3 cellular contexts compared by ENCODE assay signal in genomic region chr2:74497777-74498499, GRCh38.
A peak's percentile ranks its signal among the peaks of the same experiment; 100 is the strongest.
TF ChIP-seq lines count a peak whose summit lies in the region.

No MANE protein-coding gene starts in this region.

TF ChIP-seq in A549, 52 proteins besides CTCF, POLR2A, EP300 and RAD21:
- TF ChIP-seq JUN (IDR thresholded peaks at IDR 0.05) (peak in 1 of 2 experiments; percentile 35; a peak in 1 of 5 replicates), KDM5A (IDR thresholded peaks at IDR 0.05) (no peak), CBX8 (IDR thresholded peaks at IDR 0.05) (no peak), HOXB13 (CRISPR knock-in tag; IDR thresholded peaks at IDR 0.05; ENCODE audit: low read depth) (no peak), ZSCAN20 (CRISPR knock-in tag; IDR thresholded peaks at IDR 0.05) (no peak), KDM1A (IDR thresholded peaks at IDR 0.05; ENCODE audit: low read depth) (no peak), MYC (IDR thresholded peaks at IDR 0.05; ENCODE audit: borderline replicate concordance, low read length) (no peak), TFCP2L1 (CRISPR knock-in tag; IDR thresholded peaks at IDR 0.05) (no peak)
- TF ChIP-seq, protein P1, sequence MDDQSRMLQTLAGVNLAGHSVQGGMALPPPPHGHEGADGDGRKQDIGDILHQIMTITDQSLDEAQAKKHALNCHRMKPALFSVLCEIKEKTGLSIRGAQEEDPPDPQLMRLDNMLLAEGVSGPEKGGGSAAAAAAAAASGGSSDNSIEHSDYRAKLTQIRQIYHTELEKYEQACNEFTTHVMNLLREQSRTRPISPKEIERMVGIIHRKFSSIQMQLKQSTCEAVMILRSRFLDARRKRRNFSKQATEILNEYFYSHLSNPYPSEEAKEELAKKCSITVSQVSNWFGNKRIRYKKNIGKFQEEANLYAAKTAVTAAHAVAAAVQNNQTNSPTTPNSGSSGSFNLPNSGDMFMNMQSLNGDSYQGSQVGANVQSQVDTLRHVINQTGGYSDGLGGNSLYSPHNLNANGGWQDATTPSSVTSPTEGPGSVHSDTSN (IDR thresholded peaks at IDR 0.05): 0 out of 2 replicates have a peak, but pooled peaks have one; percentile 16
TF ChIP-seq in A549: peak in this region for 2.

TF ChIP-seq in GM23338, 12 proteins besides CTCF, POLR2A, EP300 and RAD21 (continued from another document and continues in another):
- TF ChIP-seq, protein P2, sequence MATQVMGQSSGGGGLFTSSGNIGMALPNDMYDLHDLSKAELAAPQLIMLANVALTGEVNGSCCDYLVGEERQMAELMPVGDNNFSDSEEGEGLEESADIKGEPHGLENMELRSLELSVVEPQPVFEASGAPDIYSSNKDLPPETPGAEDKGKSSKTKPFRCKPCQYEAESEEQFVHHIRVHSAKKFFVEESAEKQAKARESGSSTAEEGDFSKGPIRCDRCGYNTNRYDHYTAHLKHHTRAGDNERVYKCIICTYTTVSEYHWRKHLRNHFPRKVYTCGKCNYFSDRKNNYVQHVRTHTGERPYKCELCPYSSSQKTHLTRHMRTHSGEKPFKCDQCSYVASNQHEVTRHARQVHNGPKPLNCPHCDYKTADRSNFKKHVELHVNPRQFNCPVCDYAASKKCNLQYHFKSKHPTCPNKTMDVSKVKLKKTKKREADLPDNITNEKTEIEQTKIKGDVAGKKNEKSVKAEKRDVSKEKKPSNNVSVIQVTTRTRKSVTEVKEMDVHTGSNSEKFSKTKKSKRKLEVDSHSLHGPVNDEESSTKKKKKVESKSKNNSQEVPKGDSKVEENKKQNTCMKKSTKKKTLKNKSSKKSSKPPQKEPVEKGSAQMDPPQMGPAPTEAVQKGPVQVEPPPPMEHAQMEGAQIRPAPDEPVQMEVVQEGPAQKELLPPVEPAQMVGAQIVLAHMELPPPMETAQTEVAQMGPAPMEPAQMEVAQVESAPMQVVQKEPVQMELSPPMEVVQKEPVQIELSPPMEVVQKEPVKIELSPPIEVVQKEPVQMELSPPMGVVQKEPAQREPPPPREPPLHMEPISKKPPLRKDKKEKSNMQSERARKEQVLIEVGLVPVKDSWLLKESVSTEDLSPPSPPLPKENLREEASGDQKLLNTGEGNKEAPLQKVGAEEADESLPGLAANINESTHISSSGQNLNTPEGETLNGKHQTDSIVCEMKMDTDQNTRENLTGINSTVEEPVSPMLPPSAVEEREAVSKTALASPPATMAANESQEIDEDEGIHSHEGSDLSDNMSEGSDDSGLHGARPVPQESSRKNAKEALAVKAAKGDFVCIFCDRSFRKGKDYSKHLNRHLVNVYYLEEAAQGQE (IDR thresholded peaks at IDR 0.05; ENCODE audit: unreplicated experiment): no peak
- TF ChIP-seq CREB1 (CRISPR knock-in tag; IDR thresholded peaks at IDR 0.05; ENCODE audit: low read depth) (no peak), EZH2phosphoT487 (IDR thresholded peaks at IDR 0.05; ENCODE audit: unreplicated experiment) (peak; percentile 71), ZNF331 (CRISPR knock-in tag; IDR thresholded peaks at IDR 0.05; ENCODE audit: low read depth) (no peak), NANOG (IDR thresholded peaks at IDR 0.05; ENCODE audit: borderline replicate concordance) (no peak), STAT1 (IDR thresholded peaks at IDR 0.05; ENCODE audit: unreplicated experiment) (no peak), ETS1 (IDR thresholded peaks at IDR 0.05) (no peak), POLR2AphosphoS5 (IDR thresholded peaks at IDR 0.05; ENCODE audit: low read depth) (peak; percentile 36; the same call in 1 of the 2 replicates), ZNF114 (CRISPR knock-in tag; IDR thresholded peaks at IDR 0.05) (no peak)

TF ChIP-seq in liver, 16 proteins besides CTCF, POLR2A, EP300 and RAD21:
- TF ChIP-seq, protein P3, sequence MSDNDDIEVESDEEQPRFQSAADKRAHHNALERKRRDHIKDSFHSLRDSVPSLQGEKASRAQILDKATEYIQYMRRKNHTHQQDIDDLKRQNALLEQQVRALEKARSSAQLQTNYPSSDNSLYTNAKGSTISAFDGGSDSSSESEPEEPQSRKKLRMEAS (IDR thresholded peaks at IDR 0.05): no peak
- no peak for TF ChIP-seq TAF1 (conservative IDR thresholded peaks at IDR 0.05)
- TF ChIP-seq RXRA (IDR thresholded peaks at IDR 0.05): no peak
- TF ChIP-seq FOXA2 (IDR thresholded peaks at IDR 0.05): no peak
- no peak for TF ChIP-seq EGR1 (IDR thresholded peaks at IDR 0.05; ENCODE audit: low read depth in 2 of 2)
- no peak for TF ChIP-seq GABPA (IDR thresholded peaks at IDR 0.05 in 1 of 2, conservative IDR thresholded peaks at IDR 0.05 in 1 of 2)
- no peak for TF ChIP-seq NR2F2 (IDR thresholded peaks at IDR 0.05)
- no peak for TF ChIP-seq HNF4A (conservative IDR thresholded peaks at IDR 0.05)
- no peak for TF ChIP-seq ATF3 (IDR thresholded peaks at IDR 0.05)
- no peak for TF ChIP-seq ZBTB33 (IDR thresholded peaks at IDR 0.05)
- TF ChIP-seq, protein P2 (IDR thresholded peaks at IDR 0.05): no peak
- no peak for TF ChIP-seq JUND (IDR thresholded peaks at IDR 0.05)
- TF ChIP-seq FOXA1 (IDR thresholded peaks at IDR 0.05): no peak
- no peak for TF ChIP-seq SP1 (IDR thresholded peaks at IDR 0.05)
- no peak for TF ChIP-seq HNF4G (IDR thresholded peaks at IDR 0.05)
- no peak for TF ChIP-seq YY1 (IDR thresholded peaks at IDR 0.05)
